Comparison of ENCODE assay signal across 14 cellular contexts in the genomic region with DNA sequence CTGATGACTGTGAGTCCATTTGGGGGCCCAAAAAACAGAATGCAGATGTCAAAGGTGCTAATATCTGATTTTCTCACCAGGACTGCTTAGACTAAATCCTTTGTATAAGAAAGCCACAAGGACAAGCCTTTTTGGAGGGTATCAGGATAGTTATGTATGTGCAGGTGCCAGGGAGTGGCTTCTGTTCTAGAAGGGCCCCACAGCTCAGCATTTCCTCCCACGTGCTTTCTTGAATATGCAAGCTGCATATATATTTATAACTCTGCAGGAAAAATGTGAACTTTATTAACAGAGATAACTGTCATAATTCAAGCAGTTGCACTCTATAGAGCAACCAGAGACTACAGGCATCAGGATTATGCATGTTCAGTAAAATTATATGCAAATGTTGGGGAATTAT.
DNase-seq lines count a peak whose midpoint lies in the region; ATAC-seq and TF ChIP-seq lines count a peak whose summit lies in the region.
"Had no signal": no experiment of that assay in that cellular context is flagged by ENCODE, and none has a peak within 500 bp of the region (broad histone marks: within the 10 kb centered on the region; RNA-seq: fewer than 3 reads in every experiment).

No MANE protein-coding gene starts in this region.

- ATAC-seq in GM21717 (IDR thresholded peaks at IDR 0.05; ENCODE audit: unreplicated experiment) (no peak), right cardiac atrium (no peak)
- no peak for ATAC-seq in stimulated activated memory B cell treated with anti-CD40 and anti-IgM and Interleukin-4, amounts not matched to agents 10 μg/mL and 1 μg/mL and 100 μg/mL, for 72 hours
- ATAC-seq: GM23338 had no signal

- no peaks in the 10 kb centered on the region for H3K9me3 ChIP-seq in right cardiac atrium (ENCODE audit: control insufficient read depth, low read length)
- H3K9me3 ChIP-seq: Caco-2 had no signal

- H3K27me3 ChIP-seq in right cardiac atrium (ENCODE audit: control insufficient read depth, insufficient read depth): no peaks in the 10 kb centered on the region

- H3K4me1 ChIP-seq in right cardiac atrium (ENCODE audit: control insufficient read depth, insufficient read depth, low read length): no peaks in the 10 kb centered on the region
- H3K4me1 ChIP-seq: Caco-2 had no signal

- H3K4me1 Mint-ChIP-seq in chondrocyte (ENCODE audit: low read depth) (peaks cover 18% of the 10 kb centered on the region), nephron (peaks cover 19% of the 10 kb centered on the region)
- peaks cover 6% of the 10 kb centered on the region for H3K4me1 Mint-ChIP-seq in stimulated activated memory B cell treated with anti-CD40 and anti-IgM and Interleukin-4, amounts not matched to agents 10 μg/mL and 1 μg/mL and 100 μg/mL, for 72 hours
- H3K4me1 Mint-ChIP-seq: CD14-positive monocyte; CD8-positive, alpha-beta memory T cell had no signal

- H3K4me3 ChIP-seq in right cardiac atrium (ENCODE audit: low read length): no peak overlapping the region
- H3K4me3 ChIP-seq: GM23338 had no signal

- WGBS in right cardiac atrium: 72% methylated on average over 1 of the region's 1 CpG

- DNase-seq in NCI-H526 (lab: John Stamatoyannopoulos, UW) (peak; percentile 89 to 91), NCI-H526 treated with DMSO at 0.1 percent for 48 hours (lab: John Stamatoyannopoulos, UW) (no peak), chondrocyte (ENCODE audit: low spot score) (no peak), right cardiac atrium (no peak)
- DNase-seq in activated CD8-positive, alpha-beta memory T cell treated with anti-CD3 and anti-CD28 coated beads for 24 hours: no peak
- DNase-seq: Caco-2; CD8-positive, alpha-beta memory T cell; H7 had no signal

- H3K4me3 Mint-ChIP-seq in chondrocyte (ENCODE audit: unreplicated experiment) (no peak overlapping the region), nephron (no peak overlapping the region)
- no peak overlapping the region for H3K4me3 Mint-ChIP-seq in stimulated activated memory B cell treated with anti-CD40 and anti-IgM and Interleukin-4, amounts not matched to agents 10 μg/mL and 1 μg/mL and 100 μg/mL, for 72 hours
- H3K4me3 Mint-ChIP-seq: CD14-positive monocyte; CD8-positive, alpha-beta memory T cell; GM23338 had no signal

- peak overlapping the region; percentile 37 for H3K27ac Mint-ChIP-seq in chondrocyte (ENCODE audit: unreplicated experiment)
- H3K27ac Mint-ChIP-seq in nephron: peak overlapping the region in 2 of 3 experiments; percentile 0 to 77
- no peak overlapping the region for H3K27ac Mint-ChIP-seq in stimulated activated memory B cell treated with anti-CD40 and anti-IgM and Interleukin-4, amounts not matched to agents 10 μg/mL and 1 μg/mL and 100 μg/mL, for 72 hours
- H3K27ac Mint-ChIP-seq: CD14-positive monocyte; CD8-positive, alpha-beta memory T cell; GM23338 had no signal

- peaks cover 3% of the 10 kb centered on the region for H3K36me3 Mint-ChIP-seq in chondrocyte (ENCODE audit: low read depth)
- H3K36me3 Mint-ChIP-seq in nephron (ENCODE audit: low read depth): no peaks in the 10 kb centered on the region
- peaks cover 10% of the 10 kb centered on the region for H3K36me3 Mint-ChIP-seq in stimulated activated memory B cell treated with anti-CD40 and anti-IgM and Interleukin-4, amounts not matched to agents 10 μg/mL and 1 μg/mL and 100 μg/mL, for 72 hours
- H3K36me3 Mint-ChIP-seq: CD14-positive monocyte had no signal

- TF ChIP-seq CTCF in chondrocyte (IDR thresholded peaks at IDR 0.05) (no peak), nephron (IDR thresholded peaks at IDR 0.05; ENCODE audit: unreplicated experiment in 3 of 3) (no peak)

- H3K9me3 Mint-ChIP-seq in chondrocyte (ENCODE audit: low read depth) (peaks cover 4% of the 10 kb centered on the region), nephron (no peaks in the 10 kb centered on the region)
- peaks cover 3% of the 10 kb centered on the region for H3K9me3 Mint-ChIP-seq in stimulated activated memory B cell treated with anti-CD40 and anti-IgM and Interleukin-4, amounts not matched to agents 10 μg/mL and 1 μg/mL and 100 μg/mL, for 72 hours
- H3K9me3 Mint-ChIP-seq: GM23338 had no signal

- no peak overlapping the region for H3K27ac ChIP-seq in right cardiac atrium (ENCODE audit: low read length)
- H3K27ac ChIP-seq: HL-60 had no signal

- intact Hi-C loops in right cardiac atrium (cut with DNase I): no loop called here

- H3K27me3 Mint-ChIP-seq in chondrocyte (ENCODE audit: low read depth) (no peaks in the 10 kb centered on the region), nephron (ENCODE audit: low read depth) (peaks cover 8% of the 10 kb centered on the region)
- H3K27me3 Mint-ChIP-seq in stimulated activated memory B cell treated with anti-CD40 and anti-IgM and Interleukin-4, amounts not matched to agents 10 μg/mL and 1 μg/mL and 100 μg/mL, for 72 hours: no peaks in the 10 kb centered on the region

Comparison
In these comparisons a context has a peak if more than half of its experiments do, and no peak if none do; other contexts are left out.
1. DNase-seq: peak in NCI-H526 (2 of 2); none in NCI-H526 treated with DMSO at 0.1 percent for 48 hours (single experiment), chondrocyte (single experiment), activated CD8-positive, alpha-beta memory T cell treated with anti-CD3 and anti-CD28 coated beads for 24 hours (single experiment) and right cardiac atrium (0 of 3).